In genomic region chr7:8037151-8037550, GRCh38 we compare ENCODE assay signal across 28 cellular contexts.
"Had no signal": no experiment of that assay in that cellular context is flagged by ENCODE, and none has a peak within 500 bp of the region (broad histone marks: within the 10 kb centered on the region; RNA-seq: fewer than 3 reads in every experiment).

No MANE protein-coding gene starts in this region.

- H3K4me1 ChIP-seq: adrenal gland, breast epithelium, heart right ventricle, left ventricle myocardium inferior, right lobe of liver, tibial artery had no signal

- H3K4me3 Mint-ChIP-seq: activated CD4-positive, alpha-beta T cell treated with anti-CD3 and anti-CD28 coated beads for 36 hours; activated naive CD4-positive, alpha-beta T cell treated with anti-CD3 and anti-CD28 coated beads for 36 hours; activated naive CD8-positive, alpha-beta T cell treated with anti-CD3 and anti-CD28 coated beads for 36 hours; activated T-helper 1 cell treated with anti-CD3 and anti-CD28 coated beads, Interleukin-12 subunit alpha, Interleukin-12 subunit beta, Interleukin-2, Interleukin-4 antibody, amounts not matched to agents 30 ng/mL and 10 ng/mL and 1 ng/mL, durations not matched to agents 14 hours and 24 hours and 36 hours; central memory CD8-positive, alpha-beta T cell; dendritic cell treated with granulocyte-macrophage colony-stimulating factor and Interleukin-4, amounts not matched to agents 40 ng/mL and 50 ng/mL, for 4 days; endodermal cell; mesothelial cell of epicardium; naive B cell; nephron progenitor cell; stimulated activated memory B cell treated with anti-CD40 and anti-IgM and Interleukin-4, amounts not matched to agents 10 μg/mL and 1 μg/mL and 100 μg/mL, for 72 hours; stimulated activated naive CD8-positive, alpha-beta T cell treated with anti-CD3 and anti-CD28 coated beads, Interleukin-15, amount 100 ng/mL, for 72 hours had no signal

- H3K36me3 ChIP-seq: adrenal gland, breast epithelium, neutrophil, right lobe of liver had no signal

- DNase-seq: activated CD4-positive, alpha-beta T cell treated with anti-CD3 and anti-CD28 coated beads for 36 hours; activated CD4-positive, alpha-beta T cell treated with anti-CD3 and anti-CD28 coated beads, Interleukin-2, amount 50 U/mL, for 4 hours; activated CD4-positive, CD25-positive, alpha-beta regulatory T cell; activated effector memory CD4-positive, alpha-beta T cell treated with anti-CD3 and anti-CD28 coated beads, Interleukin-2, amount 50 U/mL, for 16 hours; activated naive CD4-positive, alpha-beta T cell treated with anti-CD3 and anti-CD28 coated beads for 36 hours; activated naive CD8-positive, alpha-beta T cell treated with anti-CD3 and anti-CD28 coated beads for 36 hours; adrenal gland; endodermal cell; esophagus squamous epithelium; foreskin melanocyte; heart right ventricle; islet precursor cell; left ventricle myocardium inferior; naive B cell; nephron progenitor cell; right lobe of liver; stimulated activated CD4-positive, alpha-beta T cell treated with anti-CD3 and anti-CD28 coated beads, Interleukin-4, amount 100 ng/mL, for 24 hours; stimulated activated naive CD8-positive, alpha-beta T cell treated with anti-CD3 and anti-CD28 coated beads, Interleukin-15, amount 100 ng/mL, for 72 hours; substantia nigra; tibial artery had no signal

- H3K9me3 Mint-ChIP-seq: activated naive CD4-positive, alpha-beta T cell treated with anti-CD3 and anti-CD28 coated beads for 36 hours; central memory CD8-positive, alpha-beta T cell; dendritic cell treated with granulocyte-macrophage colony-stimulating factor and Interleukin-4, amounts not matched to agents 40 ng/mL and 50 ng/mL, for 4 days; endodermal cell; stimulated activated memory B cell treated with anti-CD40 and anti-IgM and Interleukin-4, amounts not matched to agents 10 μg/mL and 1 μg/mL and 100 μg/mL, for 72 hours; stimulated activated naive CD8-positive, alpha-beta T cell treated with anti-CD3 and anti-CD28 coated beads, Interleukin-15, amount 100 ng/mL, for 72 hours had no signal

- H3K27ac Mint-ChIP-seq: activated CD4-positive, alpha-beta T cell treated with anti-CD3 and anti-CD28 coated beads for 36 hours; activated naive CD4-positive, alpha-beta T cell treated with anti-CD3 and anti-CD28 coated beads for 36 hours; activated naive CD8-positive, alpha-beta T cell treated with anti-CD3 and anti-CD28 coated beads for 36 hours; activated T-helper 1 cell treated with anti-CD3 and anti-CD28 coated beads, Interleukin-12 subunit alpha, Interleukin-12 subunit beta, Interleukin-2, Interleukin-4 antibody, amounts not matched to agents 30 ng/mL and 10 ng/mL and 1 ng/mL, durations not matched to agents 14 hours and 24 hours and 36 hours; dendritic cell treated with granulocyte-macrophage colony-stimulating factor and Interleukin-4, amounts not matched to agents 40 ng/mL and 50 ng/mL, for 4 days; endodermal cell; mesothelial cell of epicardium; nephron progenitor cell; stimulated activated memory B cell treated with anti-CD40 and anti-IgM and Interleukin-4, amounts not matched to agents 10 μg/mL and 1 μg/mL and 100 μg/mL, for 72 hours had no signal

- H3K9me3 ChIP-seq: adrenal gland, esophagus squamous epithelium, neutrophil, right lobe of liver had no signal

- ATAC-seq: activated CD4-positive, alpha-beta T cell treated with anti-CD3 and anti-CD28 coated beads for 36 hours; heart right ventricle; right lobe of liver; stimulated activated memory B cell treated with anti-CD40 and anti-IgM and Interleukin-4, amounts not matched to agents 10 μg/mL and 1 μg/mL and 100 μg/mL, for 72 hours; stimulated activated naive CD8-positive, alpha-beta T cell treated with anti-CD3 and anti-CD28 coated beads, Interleukin-15, amount 100 ng/mL, for 72 hours had no signal

- H3K4me1 Mint-ChIP-seq: mesothelial cell of epicardium, nephron progenitor cell had no signal

- H3K4me3 ChIP-seq: adrenal gland, breast epithelium, esophagus squamous epithelium, heart right ventricle, left ventricle myocardium inferior, right lobe of liver, skin epidermis, tibial artery had no signal

- H3K27ac ChIP-seq: adrenal gland, breast epithelium, esophagus squamous epithelium, heart right ventricle, left ventricle myocardium inferior, neutrophil, right lobe of liver, skin epidermis, tibial artery had no signal

- H3K27me3 Mint-ChIP-seq: activated CD4-positive, alpha-beta T cell treated with anti-CD3 and anti-CD28 coated beads for 36 hours; activated naive CD8-positive, alpha-beta T cell treated with anti-CD3 and anti-CD28 coated beads for 36 hours; central memory CD8-positive, alpha-beta T cell; dendritic cell treated with granulocyte-macrophage colony-stimulating factor and Interleukin-4, amounts not matched to agents 40 ng/mL and 50 ng/mL, for 4 days; naive B cell; stimulated activated memory B cell treated with anti-CD40 and anti-IgM and Interleukin-4, amounts not matched to agents 10 μg/mL and 1 μg/mL and 100 μg/mL, for 72 hours; stimulated activated naive CD8-positive, alpha-beta T cell treated with anti-CD3 and anti-CD28 coated beads, Interleukin-15, amount 100 ng/mL, for 72 hours had no signal

- H3K27me3 ChIP-seq: adrenal gland, breast epithelium, esophagus squamous epithelium, heart right ventricle, neutrophil, right lobe of liver, tibial artery had no signal
